1 cellular context compared by ENCODE assay signal in genomic region chr4:152166567-152166966, GRCh38.
A peak's percentile ranks its signal among the peaks of the same experiment; 100 is the strongest.
TF ChIP-seq lines count a peak whose summit lies in the region.

No MANE protein-coding gene starts in this region.

TF ChIP-seq in K562, 482 proteins besides CTCF, POLR2A, EP300 and RAD21 (continued from another document):
- TF ChIP-seq PREB (CRISPR knock-in tag; IDR thresholded peaks at IDR 0.05): no peak
- TF ChIP-seq PPARD (CRISPR knock-in tag; IDR thresholded peaks at IDR 0.05): no peak
- no peak for TF ChIP-seq CREB1 (IDR thresholded peaks at IDR 0.05)
- peak; percentile 54; the same call in 1 of the 2 replicates for TF ChIP-seq CREB1 (CRISPR knock-in tag; IDR thresholded peaks at IDR 0.05)
- TF ChIP-seq AFF1 (IDR thresholded peaks at IDR 0.05; ENCODE audit: low read depth in 1 of 2, partially characterized antibody in 2 of 2): peak in 1 of 2 experiments; percentile 50
- TF ChIP-seq MNT (conservative IDR thresholded peaks at IDR 0.05): peak; percentile 61 to 66
